Comparison of ENCODE assay signal across 13 cellular contexts in the genomic region with DNA sequence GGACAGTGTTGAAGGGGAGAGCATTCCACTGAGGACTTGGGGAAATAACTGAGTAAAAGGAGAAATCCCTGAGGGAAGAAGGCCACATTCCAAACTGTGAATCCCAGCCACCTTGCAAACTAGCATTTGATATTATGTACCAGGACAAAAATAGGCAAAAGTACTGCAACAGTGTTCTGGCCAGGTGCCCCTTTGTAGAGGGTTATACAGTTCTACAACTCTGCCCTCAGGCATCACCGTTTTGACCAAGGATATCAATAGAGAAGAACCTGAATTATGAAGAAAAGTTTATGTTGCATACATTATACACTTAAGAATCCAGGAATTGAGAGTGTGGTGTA. TPM values are rescaled to one million over a fixed set of nuclear protein-coding genes. Genes with fewer than 3 reads are reported as not detected.
DNase-seq lines count a peak whose midpoint lies in the region; ATAC-seq and TF ChIP-seq lines count a peak whose summit lies in the region.
"Had no signal": no experiment of that assay in that cellular context is flagged by ENCODE, and none has a peak within 500 bp of the region (broad histone marks: within the 10 kb centered on the region; RNA-seq: fewer than 3 reads in every experiment).

No MANE protein-coding gene starts in this region.

- H3K9me3 ChIP-seq in adrenal gland (replicated peaks in 1 of 3) (no peaks in the 10 kb centered on the region), left ventricle myocardium inferior (replicated peaks) (no peaks in the 10 kb centered on the region), neural progenitor cell (ENCODE audit: low read depth) (no peaks in the 10 kb centered on the region), uterus (no peaks in the 10 kb centered on the region)

- H3K4me1 Mint-ChIP-seq in neural progenitor cell, result peaks cover 27% of the 10 kb centered on the region
- H3K4me1 Mint-ChIP-seq: activated naive CD8-positive, alpha-beta T cell treated with anti-CD3 and anti-CD28 coated beads for 36 hours; natural killer cell had no signal

- TF ChIP-seq POLR2A in adrenal gland (IDR thresholded peaks at IDR 0.05) (no peak), uterus (IDR thresholded peaks at IDR 0.05) (no peak)

- H4K20me1 ChIP-seq in neural progenitor cell (ENCODE audit: low read depth), result no peaks in the 10 kb centered on the region

- intact Hi-C loops in adrenal gland (cut with DNase I), result no loop called here
- intact Hi-C loops in left ventricle myocardium inferior (cut with micrococcal nuclease), result no loop called here
- intact Hi-C loops in uterus (cut with DNase I; ENCODE audit: low total_unique reads), result no loop called here

- H3K36me3 ChIP-seq in adrenal gland (replicated peaks in 1 of 2), result no peaks in the 10 kb centered on the region
- H3K36me3 ChIP-seq in left ventricle myocardium inferior, result no peaks in the 10 kb centered on the region
- no peaks in the 10 kb centered on the region for H3K36me3 ChIP-seq in neural progenitor cell
- no peaks in the 10 kb centered on the region for H3K36me3 ChIP-seq in uterus

- no peak overlapping the region for H3K9ac ChIP-seq in neural progenitor cell

- H3K27ac ChIP-seq in adrenal gland (peak overlapping the region in 4 of 5 donors; percentile 4 to 76 (median 33)), left ventricle myocardium inferior (replicated peaks) (peak overlapping the region; percentile 91), neural progenitor cell (no peak overlapping the region), uterus (peak overlapping the region; percentile 77 to 78)

- WGBS in adrenal gland, 4 donors, result 56 to 80% (median 70%) methylated on average over 1 of the region's 1 CpG

- no peaks in the 10 kb centered on the region for H3K27me3 ChIP-seq in adrenal gland
- H3K27me3 ChIP-seq in left ventricle myocardium inferior (ENCODE audit: low read depth), result no peaks in the 10 kb centered on the region
- no peaks in the 10 kb centered on the region for H3K27me3 ChIP-seq in neural progenitor cell
- H3K27me3 ChIP-seq in uterus, result no peaks in the 10 kb centered on the region

- no peaks in the 10 kb centered on the region for H3F3A ChIP-seq in neural progenitor cell (ENCODE audit: low read depth)

- H3K4me3 ChIP-seq in adrenal gland, result no peak overlapping the region
- H3K4me3 ChIP-seq in left ventricle myocardium inferior, result peak overlapping the region; percentile 29
- no peak overlapping the region for H3K4me3 ChIP-seq in neural progenitor cell
- H3K4me3 ChIP-seq in uterus, result no peak overlapping the region
- H3K4me3 ChIP-seq: GM12878 had no signal

- no peak overlapping the region for H2AFZ ChIP-seq in neural progenitor cell (replicated peaks)

- TF ChIP-seq CTCF in adrenal gland (IDR thresholded peaks at IDR 0.05) (no peak), left ventricle myocardium inferior (IDR thresholded peaks at IDR 0.05; ENCODE audit: borderline replicate concordance) (no peak), neural progenitor cell (IDR thresholded peaks at IDR 0.05) (no peak), uterus (IDR thresholded peaks at IDR 0.05) (no peak)

- H3K4me3 Mint-ChIP-seq in neural progenitor cell, result no peak overlapping the region
- H3K4me3 Mint-ChIP-seq: activated naive CD8-positive, alpha-beta T cell treated with anti-CD3 and anti-CD28 coated beads for 36 hours; natural killer cell; stimulated activated naive B cell treated with anti-CD40 and anti-IgM and Interleukin-4, amounts not matched to agents 10 μg/mL and 1 μg/mL and 100 μg/mL, for 72 hours; T-helper 1 cell treated with Interleukin-12 subunit alpha and Interleukin-12 subunit beta and Interleukin-4 antibody, amounts not matched to agents 30 μg/mL and 1 μg/mL, for 36 hours had no signal

- H3K27ac Mint-ChIP-seq in neural progenitor cell, result peak overlapping the region; percentile 42
- H3K27ac Mint-ChIP-seq: activated naive CD8-positive, alpha-beta T cell treated with anti-CD3 and anti-CD28 coated beads for 36 hours; natural killer cell; stimulated activated naive B cell treated with anti-CD40 and anti-IgM and Interleukin-4, amounts not matched to agents 10 μg/mL and 1 μg/mL and 100 μg/mL, for 72 hours; T-helper 1 cell treated with Interleukin-12 subunit alpha and Interleukin-12 subunit beta and Interleukin-4 antibody, amounts not matched to agents 30 μg/mL and 1 μg/mL, for 36 hours had no signal

- H3K9me3 Mint-ChIP-seq in neural progenitor cell, result peaks cover 2% of the 10 kb centered on the region
- H3K9me3 Mint-ChIP-seq: activated naive CD8-positive, alpha-beta T cell treated with anti-CD3 and anti-CD28 coated beads for 36 hours; natural killer cell; T-helper 1 cell treated with Interleukin-12 subunit alpha and Interleukin-12 subunit beta and Interleukin-4 antibody, amounts not matched to agents 30 μg/mL and 1 μg/mL, for 36 hours had no signal

- H3K79me2 ChIP-seq in neural progenitor cell (ENCODE audit: low read depth), result no peaks in the 10 kb centered on the region

- DNase-seq in adrenal gland (no peak), left ventricle myocardium inferior (no peak), neural progenitor cell (ENCODE audit: low spot score) (no peak), uterus (no peak), EL (no peak), NCI-H2107 treated with DMSO at 0.1 percent for 48 hours (lab: John Stamatoyannopoulos, UW; ENCODE audit: unreplicated experiment) (no peak)
- DNase-seq in stimulated activated naive CD8-positive, alpha-beta T cell treated with anti-CD3 and anti-CD28 coated beads, Interleukin-15, Interleukin-2, amounts not matched to agents 100 U/mL and 50 U/mL, for 24 hours, result no peak
- DNase-seq: activated naive CD8-positive, alpha-beta T cell treated with anti-CD3 and anti-CD28 coated beads for 36 hours; natural killer cell; NCI-H1930; stimulated activated naive B cell treated with anti-CD40 and anti-IgM and Interleukin-4, amounts not matched to agents 10 μg/mL and 1 μg/mL and 100 μg/mL, for 72 hours had no signal

- H3K4me2 ChIP-seq in neural progenitor cell, result no peak overlapping the region

- H3K36me3 Mint-ChIP-seq in neural progenitor cell, result no peaks in the 10 kb centered on the region
- H3K36me3 Mint-ChIP-seq: activated naive CD8-positive, alpha-beta T cell treated with anti-CD3 and anti-CD28 coated beads for 36 hours; natural killer cell; stimulated activated naive B cell treated with anti-CD40 and anti-IgM and Interleukin-4, amounts not matched to agents 10 μg/mL and 1 μg/mL and 100 μg/mL, for 72 hours had no signal

- H3K4me1 ChIP-seq in adrenal gland (replicated peaks in 1 of 2), result peaks cover 15 to 23% of the 10 kb centered on the region in 2 donors
- peaks cover 80% of the 10 kb centered on the region for H3K4me1 ChIP-seq in left ventricle myocardium inferior
- no peaks in the 10 kb centered on the region for H3K4me1 ChIP-seq in neural progenitor cell
- H3K4me1 ChIP-seq in uterus, result peaks cover 6 to 12% of the 10 kb centered on the region in 2 donors

- ATAC-seq in stimulated activated naive CD8-positive, alpha-beta T cell treated with anti-CD3 and anti-CD28 coated beads, Interleukin-15, Interleukin-2, amounts not matched to agents 100 U/mL and 50 U/mL, for 24 hours, result no peak
- ATAC-seq: GM12878, natural killer cell had no signal

- no peaks in the 10 kb centered on the region for H3K27me3 Mint-ChIP-seq in neural progenitor cell (ENCODE audit: insufficient read depth, low read depth)
- H3K27me3 Mint-ChIP-seq: stimulated activated naive B cell treated with anti-CD40 and anti-IgM and Interleukin-4, amounts not matched to agents 10 μg/mL and 1 μg/mL and 100 μg/mL, for 72 hours had no signal

RNA-seq across cellular contexts. Expression of gene CAVIN2, which starts 20.6 kb away (rescaled TPM):
- 10 to 100 TPM; 17.5 to 41.9 (median 30.0) TPM for total RNA-seq in adrenal gland
- polyA plus RNA-seq in adrenal gland, result 10 to 100 TPM; 11.9 to 16.8 (median 14.4) TPM
- 93.9 TPM for total RNA-seq in left ventricle myocardium inferior
- not detected in 2 replicates for total RNA-seq in neural progenitor cell (ENCODE audit: low replicate concordance)
- total RNA-seq in uterus, result 100 to 1,000 TPM in 3 of 4 donors, 10 to 100 TPM in 1; 37.3 to 235 (median 121) TPM
- total RNA-seq: activated naive CD8-positive, alpha-beta T cell treated with anti-CD3 and anti-CD28 coated beads for 36 hours; GM12878 had no signal
- polyA plus RNA-seq: GM12878 had no signal

Comparison
In these comparisons a context has a peak if more than half of its experiments do, and no peak if none do; other contexts are left out.
1. RNA of gene CAVIN2, which starts 20.6 kb away (total RNA-seq): 37.3 to 235 TPM in uterus, 93.9 TPM in left ventricle myocardium inferior (single experiment) and 17.5 to 41.9 TPM in adrenal gland; not detected in neural progenitor cell; every median in the first group is over 10 times any median in the second.